3 cellular contexts compared by ENCODE assay signal in the genomic region with DNA sequence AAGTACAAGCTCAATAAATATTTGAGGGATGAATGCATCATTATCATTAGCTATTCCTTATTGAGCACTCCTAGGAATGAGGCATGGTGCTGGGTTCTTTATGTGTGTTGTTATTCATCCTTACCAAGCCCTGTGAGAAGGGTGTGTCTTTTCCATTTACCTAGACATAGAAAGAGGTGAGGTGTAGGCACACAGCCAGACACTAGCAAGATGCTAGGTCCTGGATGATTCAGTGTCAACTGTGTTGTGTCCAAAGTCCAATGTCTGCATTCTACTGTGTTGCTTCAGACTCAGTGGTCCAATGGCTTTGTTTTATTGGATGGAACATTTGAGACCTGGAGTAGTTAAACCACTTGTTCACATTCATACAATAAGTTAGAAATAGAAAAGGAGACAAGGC.
"Had no signal": no experiment of that assay in that cellular context is flagged by ENCODE, and none has a peak within 500 bp of the region (broad histone marks: within the 10 kb centered on the region; RNA-seq: fewer than 3 reads in every experiment).

No MANE protein-coding gene starts in this region.

- H3K36me3 ChIP-seq: stomach, thoracic aorta had no signal

- H3K27me3 ChIP-seq: stomach had no signal

- DNase-seq: activated gamma-delta T cell had no signal
